Comparison of ENCODE assay signal across 8 cellular contexts in the genomic region with DNA sequence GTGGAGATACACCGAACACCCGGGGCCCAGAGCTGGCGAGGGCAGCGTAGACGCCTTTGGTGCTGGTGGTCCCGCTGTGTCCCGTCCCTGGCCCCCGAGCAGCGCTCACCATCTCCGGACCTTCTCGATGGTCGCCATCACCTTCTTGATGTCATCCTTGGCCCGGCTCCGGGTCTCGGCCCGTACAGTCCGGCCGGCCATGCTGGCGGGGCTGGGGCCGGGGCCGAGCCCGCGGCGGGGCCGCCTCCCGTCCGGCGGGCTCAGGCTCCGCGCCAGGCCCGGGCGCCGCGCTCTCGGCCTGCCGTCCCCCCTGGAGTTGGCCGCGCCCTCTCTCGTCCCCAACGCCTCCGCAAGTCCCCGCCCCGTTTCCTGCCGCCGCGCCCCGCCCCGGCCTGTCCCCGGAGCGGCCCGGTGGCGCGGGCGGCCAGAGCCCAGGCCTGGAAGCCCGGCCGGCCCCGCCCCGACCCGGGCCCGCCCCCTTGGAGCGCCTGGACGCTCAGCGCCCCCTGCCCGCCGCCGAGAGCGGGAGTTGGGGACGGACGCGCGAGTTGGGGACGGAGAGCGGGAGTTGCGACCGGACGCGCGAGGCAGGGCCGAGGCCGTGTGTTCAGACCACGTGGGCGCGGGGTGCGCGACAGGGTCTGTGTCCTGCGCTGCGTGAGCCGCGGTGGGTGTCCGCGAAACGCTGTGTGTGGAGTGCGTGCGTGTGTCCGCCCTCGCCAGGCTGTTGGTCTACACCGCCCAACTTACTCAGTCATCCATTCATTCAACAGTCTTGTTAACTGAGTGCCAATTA. TPM values are rescaled to one million over a fixed set of nuclear protein-coding genes. Genes with fewer than 3 reads are reported as not detected.
DNase-seq lines count a peak whose midpoint lies in the region; ATAC-seq and TF ChIP-seq lines count a peak whose summit lies in the region.

A gene (minus strand): TSS at position 334 of the 796 bp plus-strand sequence. CDS start 133 bp downstream, at position 201.

- H3K4me1 Mint-ChIP-seq in activated CD4-positive, alpha-beta T cell treated with anti-CD3 and anti-CD28 coated beads, Interleukin-2, amount 10 ng/mL, durations not matched to agents 24 days and 14 days: peaks cover 35% of the 10 kb centered on the region

- peak within 1 kb of the TSS; percentile 90 for H3K27ac Mint-ChIP-seq in activated CD4-positive, alpha-beta T cell treated with anti-CD3 and anti-CD28 coated beads, Interleukin-2, amount 10 ng/mL, durations not matched to agents 24 days and 14 days

- peak; percentile 94 for DNase-seq in AG20443 (ENCODE audit: low spot score)
- peak; percentile 91 for DNase-seq in NCI-H460 (ENCODE audit: extremely low read depth, low read depth)
- peak; percentile 96 for DNase-seq in activated CD4-positive, alpha-beta T cell treated with anti-CD3 and anti-CD28 coated beads, Interleukin-2, amount 10 ng/mL, durations not matched to agents 24 days and 14 days
- peak; percentile 29 for DNase-seq in cortex of kidney (lab: John Stamatoyannopoulos, UW)
- DNase-seq in left lung: peak; percentile 94 to 99
- peak; percentile 81 for DNase-seq in stimulated activated CD4-positive, alpha-beta T cell treated with anti-CD3 and anti-CD28 coated beads, Interleukin-2, amount 100 ng/mL, for 48 hours

- peak within 1 kb of the TSS; percentile 93 to 98 for H3K27ac ChIP-seq in left lung

- no peaks in the 10 kb centered on the region for H3K9me3 ChIP-seq in left lung

- peak; percentile 23 to 24 for TF ChIP-seq CTCF in left lung (IDR thresholded peaks at IDR 0.05)

- peaks cover 12% of the 10 kb centered on the region for H3K36me3 Mint-ChIP-seq in activated CD4-positive, alpha-beta T cell treated with anti-CD3 and anti-CD28 coated beads, Interleukin-2, amount 10 ng/mL, durations not matched to agents 24 days and 14 days (ENCODE audit: low read depth)

- no peaks in the 10 kb centered on the region for H3K27me3 ChIP-seq in left lung

- no peaks in the 10 kb centered on the region for H3K27me3 Mint-ChIP-seq in activated CD4-positive, alpha-beta T cell treated with anti-CD3 and anti-CD28 coated beads, Interleukin-2, amount 10 ng/mL, durations not matched to agents 24 days and 14 days

- ATAC-seq in GM18907 (IDR thresholded peaks at IDR 0.05; ENCODE audit: unreplicated experiment) (peak; percentile 66), HG03139 (IDR thresholded peaks at IDR 0.05; ENCODE audit: unreplicated experiment) (peak; percentile 67), left lung (peak; percentile 83)

- H3K4me3 ChIP-seq in left lung: peak within 1 kb of the TSS; percentile 71 to 76

- peak within 1 kb of the TSS; percentile 94 for H3K4me3 Mint-ChIP-seq in activated CD4-positive, alpha-beta T cell treated with anti-CD3 and anti-CD28 coated beads, Interleukin-2, amount 10 ng/mL, durations not matched to agents 24 days and 14 days

- H3K4me1 ChIP-seq in left lung: peaks cover 22 to 48% of the 10 kb centered on the region in 2 donors

- H3K36me3 ChIP-seq in left lung: peaks cover 0 to 26% of the 10 kb centered on the region in 2 donors

- H3K9me3 Mint-ChIP-seq in activated CD4-positive, alpha-beta T cell treated with anti-CD3 and anti-CD28 coated beads, Interleukin-2, amount 10 ng/mL, durations not matched to agents 24 days and 14 days: no peaks in the 10 kb centered on the region

- intact Hi-C loops in activated CD4-positive, alpha-beta T cell treated with anti-CD3 and anti-CD28 coated beads, Interleukin-2, amount 10 ng/mL, durations not matched to agents 24 days and 14 days (cut with micrococcal nuclease): loop anchor here (5.0 kb wide), 1 partner anchor 132 kb away; a partner anchor contains a TSS
- intact Hi-C loops in left lung (cut with DNase I): no loop called here

RNA-seq across cellular contexts. Expression of the gene that starts here (rescaled TPM):
- total RNA-seq in NCI-H460 (2014; rRNA removed; shearing (Covaris generic)): 34.1 and 45.1 TPM in 2 replicates
- 34.0 and 68.2 TPM in 2 replicates for polyA plus RNA-seq in NCI-H460 (2014; cell fraction: nucleus; rRNA removed)
- 23.9 and 24.5 TPM in 2 replicates for total RNA-seq in activated CD4-positive, alpha-beta T cell treated with anti-CD3 and anti-CD28 coated beads, Interleukin-2, amount 10 ng/mL, durations not matched to agents 24 days and 14 days
- total RNA-seq in left lung: 10 to 100 TPM; 25.8 to 29.3 TPM

Comparison
In these comparisons a context has a peak if more than half of its experiments do, and no peak if none do; other contexts are left out.
1. Peak in every context shown above with its lines: DNase-seq, ATAC-seq, H3K4me3 ChIP-seq and H3K27ac ChIP-seq.
2. DNase-seq: peak in every context shown above with its lines; median percentile 96 in left lung; 96 in activated CD4-positive, alpha-beta T cell treated with anti-CD3 and anti-CD28 coated beads, Interleukin-2, amount 10 ng/mL, durations not matched to agents 24 days and 14 days; 94 in AG20443; 91 in NCI-H460; 81 in stimulated activated CD4-positive, alpha-beta T cell treated with anti-CD3 and anti-CD28 coated beads, Interleukin-2, amount 100 ng/mL, for 48 hours; 29 in cortex of kidney.